Comparison of ENCODE assay signal across 19 cellular contexts in the genomic region with DNA sequence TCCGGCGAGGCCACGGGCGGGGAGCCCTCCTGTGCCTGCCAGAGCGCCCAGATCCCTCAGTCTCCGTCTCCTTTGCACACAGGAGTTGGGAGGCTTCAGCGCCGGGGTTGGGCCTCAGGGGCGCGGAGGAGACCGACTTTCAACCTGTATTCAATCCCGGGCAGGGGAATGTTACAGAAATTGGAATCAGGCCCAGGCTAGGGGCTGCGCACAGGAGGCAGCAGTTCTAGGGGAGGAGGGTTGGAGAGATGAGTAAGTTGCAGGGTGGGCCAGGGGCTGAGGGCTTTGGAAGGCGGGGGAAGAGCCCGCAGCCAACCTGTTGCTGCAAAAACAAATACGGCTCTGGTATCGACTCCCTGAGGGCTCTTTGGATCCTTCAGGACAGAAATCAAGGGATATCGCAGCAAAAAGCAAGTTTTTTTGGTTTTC. TPM values are rescaled to one million over a fixed set of nuclear protein-coding genes. Genes with fewer than 3 reads are reported as not detected.
A peak's percentile ranks its signal among the peaks of the same experiment; 100 is the strongest.
DNase-seq lines count a peak whose midpoint lies in the region; ATAC-seq and TF ChIP-seq lines count a peak whose summit lies in the region.
"Had no signal": no experiment of that assay in that cellular context is flagged by ENCODE, and none has a peak within 500 bp of the region (broad histone marks: within the 10 kb centered on the region; RNA-seq: fewer than 3 reads in every experiment).

No MANE protein-coding gene starts in this region.

- no peak overlapping the region for H3K9ac ChIP-seq in iPS-20b (ENCODE audit: low read depth, low read length)

- peaks cover 19% of the 10 kb centered on the region for H3K4me1 Mint-ChIP-seq in GM23338
- H3K4me1 Mint-ChIP-seq in brain: no peaks in the 10 kb centered on the region
- H3K4me1 Mint-ChIP-seq in activated CD4-positive, alpha-beta T cell treated with anti-CD3 and anti-CD28 coated beads, Interleukin-2, amount 10 ng/mL, durations not matched to agents 7 days and 5 days: no peaks in the 10 kb centered on the region
- H3K4me1 Mint-ChIP-seq: activated CD8-positive, alpha-beta memory T cell treated with anti-CD3 and anti-CD28 coated beads, Interleukin-2, amount 10 ng/mL, durations not matched to agents 7 days and 5 days had no signal

- CTCF ChIA-PET in activated CD4-positive, alpha-beta T cell treated with anti-CD3 and anti-CD28 coated beads, Interleukin-2, amount 10 ng/mL, durations not matched to agents 7 days and 5 days (lab: Charles Lee): no interaction called here

- no peaks in the 10 kb centered on the region for H3K79me2 ChIP-seq in GM23338 (replicated peaks; ENCODE audit: insufficient read depth)

- DNase-seq in GM23338 (ENCODE audit: low spot score): peak; percentile 50
- DNase-seq in retina: peak; percentile 55
- no peak for DNase-seq in SKM-1 treated with dmso at 0.1 percent for 144 hours (lab: John Stamatoyannopoulos, UW; ENCODE audit: unreplicated experiment)
- DNase-seq in activated CD4-positive, alpha-beta T cell treated with anti-CD3 and anti-CD28 coated beads, Interleukin-2, amount 10 ng/mL, durations not matched to agents 7 days and 5 days: no peak
- no peak for DNase-seq in NCI-H1930 (lab: John Stamatoyannopoulos, UW)
- DNase-seq: activated CD8-positive, alpha-beta memory T cell treated with anti-CD3 and anti-CD28 coated beads, Interleukin-2, amount 10 ng/mL, durations not matched to agents 7 days and 5 days; activated naive CD4-positive, alpha-beta T cell treated with Interleukin-2 at 50 U/mL for 16 hours; Caco-2; left colon; MV-4-11; stimulated activated naive CD4-positive, alpha-beta T cell had no signal

- H3K9me3 Mint-ChIP-seq in GM23338 (0 out of 3 replicates have a peak, but pooled peaks cover 3% of the 10 kb centered on the region), brain (peaks cover 0 to 4% (median 4%) of the 10 kb centered on the region in 5 experiments)
- H3K9me3 Mint-ChIP-seq in activated CD4-positive, alpha-beta T cell treated with anti-CD3 and anti-CD28 coated beads, Interleukin-2, amount 10 ng/mL, durations not matched to agents 7 days and 5 days: no peaks in the 10 kb centered on the region

- H3K36me3 Mint-ChIP-seq in GM23338 (ENCODE audit: low read depth) (no peaks in the 10 kb centered on the region), brain (no peaks in the 10 kb centered on the region)
- no peaks in the 10 kb centered on the region for H3K36me3 Mint-ChIP-seq in activated CD4-positive, alpha-beta T cell treated with anti-CD3 and anti-CD28 coated beads, Interleukin-2, amount 10 ng/mL, durations not matched to agents 7 days and 5 days (ENCODE audit: low read depth)

- ATAC-seq in GM23338 (peak; percentile 73), HG03139 (IDR thresholded peaks at IDR 0.05; ENCODE audit: unreplicated experiment) (no peak)
- ATAC-seq: activated CD8-positive, alpha-beta memory T cell treated with anti-CD3 and anti-CD28 coated beads, Interleukin-2, amount 10 ng/mL, durations not matched to agents 7 days and 5 days; HepG2; left colon had no signal

- H3K4me3 ChIP-seq in GM23338 (peak overlapping the region; percentile 62), iPS-20b (ENCODE audit: low read length) (peak overlapping the region; percentile 69; the same call in 1 of the 2 replicates)

- TF ChIP-seq CTCF in GM23338 (conservative IDR thresholded peaks at IDR 0.05; ENCODE audit: low read depth in 2 of 2) (no peak), brain (conservative IDR thresholded peaks at IDR 0.05) (no peak)

- peak overlapping the region; percentile 93 for H3K4me2 ChIP-seq in GM23338

- H3K36me3 ChIP-seq in GM23338 (ENCODE audit: insufficient read depth): no peaks in the 10 kb centered on the region
- no peaks in the 10 kb centered on the region for H3K36me3 ChIP-seq in iPS-20b (ENCODE audit: insufficient read depth, low read depth, low read length)
- H3K36me3 ChIP-seq: gastroesophageal sphincter, neutrophil had no signal

- H3K27ac ChIP-seq in GM23338 (ENCODE audit: low read depth) (no peak overlapping the region), iPS-20b (ENCODE audit: low read length) (no peak overlapping the region)
- H3K27ac ChIP-seq: gastroesophageal sphincter, neutrophil, skin epidermis had no signal

- no peaks in the 10 kb centered on the region for H3K9me3 ChIP-seq in iPS-20b (ENCODE audit: insufficient read depth, low read depth, low read length)
- H3K9me3 ChIP-seq: Caco-2, gastroesophageal sphincter, neutrophil had no signal

- H3F3A ChIP-seq in GM23338 (replicated peaks; ENCODE audit: low read depth): 0 out of 2 replicates have a peak, but pooled peaks cover 4% of the 10 kb centered on the region

- H4K20me1 ChIP-seq in GM23338 (replicated peaks; ENCODE audit: insufficient read depth): peaks cover 30% of the 10 kb centered on the region

- no peaks in the 10 kb centered on the region for H3K9me2 ChIP-seq in GM23338 (ENCODE audit: insufficient read depth)

- H3K4me3 Mint-ChIP-seq in GM23338: peak overlapping the region; percentile 63; the same call in 2 of the 3 replicates
- peak overlapping the region in 4 of 5 experiments; percentile 59 to 75 (median 68) for H3K4me3 Mint-ChIP-seq in brain
- no peak overlapping the region for H3K4me3 Mint-ChIP-seq in activated CD4-positive, alpha-beta T cell treated with anti-CD3 and anti-CD28 coated beads, Interleukin-2, amount 10 ng/mL, durations not matched to agents 7 days and 5 days
- H3K4me3 Mint-ChIP-seq: activated CD8-positive, alpha-beta memory T cell treated with anti-CD3 and anti-CD28 coated beads, Interleukin-2, amount 10 ng/mL, durations not matched to agents 7 days and 5 days had no signal

- peak overlapping the region; percentile 63; the same call in 1 of the 2 replicates for H2AFZ ChIP-seq in GM23338

- H3K27me3 ChIP-seq in GM23338 (ENCODE audit: insufficient read depth) (peaks cover 100% of the 10 kb centered on the region), iPS-20b (ENCODE audit: insufficient read depth, low read length) (peaks cover 100% of the 10 kb centered on the region)

- POLR2A ChIA-PET in activated CD4-positive, alpha-beta T cell treated with anti-CD3 and anti-CD28 coated beads, Interleukin-2, amount 10 ng/mL, durations not matched to agents 7 days and 5 days (lab: Charles Lee): no interaction called here

- H3K27ac Mint-ChIP-seq in GM23338 (no peak overlapping the region), brain (no peak overlapping the region)
- no peak overlapping the region for H3K27ac Mint-ChIP-seq in activated CD4-positive, alpha-beta T cell treated with anti-CD3 and anti-CD28 coated beads, Interleukin-2, amount 10 ng/mL, durations not matched to agents 7 days and 5 days
- H3K27ac Mint-ChIP-seq: activated CD8-positive, alpha-beta memory T cell treated with anti-CD3 and anti-CD28 coated beads, Interleukin-2, amount 10 ng/mL, durations not matched to agents 7 days and 5 days had no signal

- peaks cover 55% of the 10 kb centered on the region for H3K27me3 Mint-ChIP-seq in GM23338 (ENCODE audit: insufficient read depth, low read depth, poor library complexity)
- H3K27me3 Mint-ChIP-seq in brain: peaks cover 34% of the 10 kb centered on the region
- H3K27me3 Mint-ChIP-seq in activated CD4-positive, alpha-beta T cell treated with anti-CD3 and anti-CD28 coated beads, Interleukin-2, amount 10 ng/mL, durations not matched to agents 7 days and 5 days: peaks cover 29% of the 10 kb centered on the region

- H3K4me1 ChIP-seq in GM23338 (ENCODE audit: insufficient read depth): peaks cover 33% of the 10 kb centered on the region
- peaks cover 9% of the 10 kb centered on the region; the same call in 1 of the 2 replicates for H3K4me1 ChIP-seq in iPS-20b (ENCODE audit: insufficient read depth, low read length)
- H3K4me1 ChIP-seq: Caco-2 had no signal

TF ChIP-seq in GM23338, 12 proteins besides CTCF, POLR2A, EP300 and RAD21:
- TF ChIP-seq EZH2 (IDR thresholded peaks at IDR 0.05; ENCODE audit: low read depth, unreplicated experiment) (peak; percentile 75), POLR2AphosphoS5 (IDR thresholded peaks at IDR 0.05; ENCODE audit: low read depth) (no peak)

RNA-seq across cellular contexts. Expression of gene KCNA4, which starts 0.7 kb away (rescaled TPM):
- total RNA-seq in GM23338 (2014; rRNA removed; shearing (Covaris generic)): not detected in 2 replicates
- polyA plus RNA-seq in GM23338 (2016; fragmentation: Nextera tagmentation; extraction: Ambion mirVana) (not detected in 2 replicates), brain (ENCODE audit: insufficient read depth, low read depth, low replicate concordance) (0.27 TPM)
- not detected for total RNA-seq in activated CD4-positive, alpha-beta T cell treated with anti-CD3 and anti-CD28 coated beads, Interleukin-2, amount 10 ng/mL, durations not matched to agents 7 days and 5 days
- total RNA-seq: activated CD8-positive, alpha-beta memory T cell treated with anti-CD3 and anti-CD28 coated beads, Interleukin-2, amount 10 ng/mL, durations not matched to agents 7 days and 5 days; bronchial epithelial cell; Caco-2; HepG2; left colon had no signal
- polyA plus RNA-seq: HepG2 had no signal

Comparison
In these comparisons a context has a peak if more than half of its experiments do, and no peak if none do; other contexts are left out.
1. DNase-seq: peak in GM23338 (single experiment) and retina (single experiment); none in SKM-1 treated with dmso at 0.1 percent for 144 hours (single experiment), activated CD4-positive, alpha-beta T cell treated with anti-CD3 and anti-CD28 coated beads, Interleukin-2, amount 10 ng/mL, durations not matched to agents 7 days and 5 days (single experiment) and NCI-H1930 (0 of 2).